Comparison of ENCODE assay signal across 8 cellular contexts in genomic region chr1:228081578-228082259, GRCh38. TPM values are rescaled to one million over a fixed set of nuclear protein-coding genes. Genes with fewer than 3 reads are reported as not detected.
A peak's percentile ranks its signal among the peaks of the same experiment; 100 is the strongest.
DNase-seq lines count a peak whose midpoint lies in the region; ATAC-seq and TF ChIP-seq lines count a peak whose summit lies in the region.

No MANE protein-coding gene starts in this region.

- TF ChIP-seq CTCF in BE2C (IDR thresholded peaks at IDR 0.05; ENCODE audit: low read depth, low read length) (no peak), foreskin keratinocyte (conservative IDR thresholded peaks at IDR 0.05) (no peak), prostate gland (IDR thresholded peaks at IDR 0.05) (no peak)

- H3K27me3 ChIP-seq in BE2C (no peaks in the 10 kb centered on the region), foreskin keratinocyte (no peaks in the 10 kb centered on the region), prostate gland (replicated peaks; ENCODE audit: insufficient read depth) (no peaks in the 10 kb centered on the region)

- ATAC-seq in GM18909 (IDR thresholded peaks at IDR 0.05; ENCODE audit: poor library complexity, unreplicated experiment) (peak; percentile 31), HG03159 (IDR thresholded peaks at IDR 0.05; ENCODE audit: unreplicated experiment) (peak; percentile 23), foreskin keratinocyte (peak; percentile 13), GM21381 (IDR thresholded peaks at IDR 0.05; ENCODE audit: unreplicated experiment) (no peak)

- intact Hi-C loops in activated CD4-positive, alpha-beta T cell treated with anti-CD3 and anti-CD28 coated beads, Interleukin-2, amount 10 ng/mL, durations not matched to agents 24 days and 14 days (cut with micrococcal nuclease): loop anchor here (1.0 to 10.0 kb wide), 9 partner anchors 22 to 1677 kb away; partner anchors contain the start of genes C1orf35, GUK1, JMJD4 and MRPL55
- intact Hi-C loops in prostate gland (cut with DNase I): loop anchor here (2.0 to 10.0 kb wide), 3 partner anchors 27 to 317 kb away; partner anchors contain the start of genes MRPL55 and WNT9A

- H3K4me1 ChIP-seq in BE2C (peaks cover 6% of the 10 kb centered on the region), foreskin keratinocyte (peaks cover 21% of the 10 kb centered on the region), prostate gland (replicated peaks) (peaks cover 25% of the 10 kb centered on the region)

- H3K9me3 Mint-ChIP-seq in activated CD4-positive, alpha-beta T cell treated with anti-CD3 and anti-CD28 coated beads, Interleukin-2, amount 10 ng/mL, durations not matched to agents 24 days and 14 days: no peaks in the 10 kb centered on the region

- H3K9me3 ChIP-seq in BE2C: no peaks in the 10 kb centered on the region
- H3K9me3 ChIP-seq in prostate gland: no peaks in the 10 kb centered on the region

- no peak for TF ChIP-seq POLR2A in prostate gland (IDR thresholded peaks at IDR 0.05)

- peaks cover 32% of the 10 kb centered on the region for H3K36me3 ChIP-seq in BE2C
- no peaks in the 10 kb centered on the region for H3K36me3 ChIP-seq in prostate gland

- peak overlapping the region; percentile 87 for H3K27ac Mint-ChIP-seq in activated CD4-positive, alpha-beta T cell treated with anti-CD3 and anti-CD28 coated beads, Interleukin-2, amount 10 ng/mL, durations not matched to agents 24 days and 14 days

- 7% methylated on average over 37 of the region's 37 CpGs for WGBS in prostate gland

- no peaks in the 10 kb centered on the region for H3K27me3 Mint-ChIP-seq in activated CD4-positive, alpha-beta T cell treated with anti-CD3 and anti-CD28 coated beads, Interleukin-2, amount 10 ng/mL, durations not matched to agents 24 days and 14 days

- H3K4me3 Mint-ChIP-seq in activated CD4-positive, alpha-beta T cell treated with anti-CD3 and anti-CD28 coated beads, Interleukin-2, amount 10 ng/mL, durations not matched to agents 24 days and 14 days: peak overlapping the region; percentile 97

- peaks cover 32% of the 10 kb centered on the region for H3K36me3 Mint-ChIP-seq in activated CD4-positive, alpha-beta T cell treated with anti-CD3 and anti-CD28 coated beads, Interleukin-2, amount 10 ng/mL, durations not matched to agents 24 days and 14 days (ENCODE audit: low read depth)

- DNase-seq in BE2C: no peak
- no peak for DNase-seq in activated CD4-positive, alpha-beta T cell treated with anti-CD3 and anti-CD28 coated beads, Interleukin-2, amount 10 ng/mL, durations not matched to agents 24 days and 14 days
- DNase-seq in foreskin keratinocyte: no peak
- DNase-seq in prostate gland (ENCODE audit: low spot score): no peak
- DNase-seq in cerebellum (ENCODE audit: low spot score): no peak

- H3K27ac ChIP-seq in foreskin keratinocyte (peak overlapping the region; percentile 67), prostate gland (peak overlapping the region; percentile 98 to 100)

- H3K4me3 ChIP-seq in BE2C (ENCODE audit: low read depth, low read length): peak overlapping the region; percentile 92
- H3K4me3 ChIP-seq in prostate gland: peak overlapping the region; percentile 95 to 100

- H3K4me1 Mint-ChIP-seq in activated CD4-positive, alpha-beta T cell treated with anti-CD3 and anti-CD28 coated beads, Interleukin-2, amount 10 ng/mL, durations not matched to agents 24 days and 14 days: peaks cover 35% of the 10 kb centered on the region

RNA-seq across cellular contexts. Expression of gene ARF1, which starts 0.8 kb away (rescaled TPM):
- 1,294 TPM for polyA plus RNA-seq in BE2C (2012; ENCODE audit: insufficient read depth, insufficient read length, low read depth)
- total RNA-seq in activated CD4-positive, alpha-beta T cell treated with anti-CD3 and anti-CD28 coated beads, Interleukin-2, amount 10 ng/mL, durations not matched to agents 24 days and 14 days: 388 and 395 TPM in 2 replicates
- total RNA-seq in foreskin keratinocyte (273 and 306 TPM in 2 replicates), prostate gland (100 to 1,000 TPM; 478 to 512 TPM), cerebellum (102 TPM)
- 384 and 386 TPM in 2 replicates for polyA plus RNA-seq in foreskin keratinocyte

RNA-seq across cellular contexts. Expression of gene C1orf35, which starts 21.4 kb away (rescaled TPM):
- 59.4 TPM for polyA plus RNA-seq in BE2C (2012; ENCODE audit: insufficient read depth, insufficient read length, low read depth)
- total RNA-seq in activated CD4-positive, alpha-beta T cell treated with anti-CD3 and anti-CD28 coated beads, Interleukin-2, amount 10 ng/mL, durations not matched to agents 24 days and 14 days: 27.5 and 33.0 TPM in 2 replicates
- total RNA-seq in foreskin keratinocyte (21.2 and 22.8 TPM in 2 replicates), prostate gland (10 to 100 TPM; 23.5 TPM), cerebellum (4.5 TPM)
- 32.8 and 34.0 TPM in 2 replicates for polyA plus RNA-seq in foreskin keratinocyte

RNA-seq across cellular contexts. Expression of gene MRPL55, which starts 27.4 kb away (rescaled TPM):
- 502 TPM for polyA plus RNA-seq in BE2C (2012; ENCODE audit: insufficient read depth, insufficient read length, low read depth)
- total RNA-seq in activated CD4-positive, alpha-beta T cell treated with anti-CD3 and anti-CD28 coated beads, Interleukin-2, amount 10 ng/mL, durations not matched to agents 24 days and 14 days: 55.2 and 62.2 TPM in 2 replicates
- total RNA-seq in foreskin keratinocyte (73.6 and 77.5 TPM in 2 replicates), prostate gland (100 to 1,000 TPM; 120 to 136 TPM), cerebellum (27.8 TPM)
- polyA plus RNA-seq in foreskin keratinocyte: 105 and 111 TPM in 2 replicates

RNA-seq across cellular contexts. Expression of gene GUK1, which starts 58.4 kb away (rescaled TPM):
- 1,564 TPM for polyA plus RNA-seq in BE2C (2012; ENCODE audit: insufficient read depth, insufficient read length, low read depth)
- 211 and 222 TPM in 2 replicates for total RNA-seq in activated CD4-positive, alpha-beta T cell treated with anti-CD3 and anti-CD28 coated beads, Interleukin-2, amount 10 ng/mL, durations not matched to agents 24 days and 14 days
- total RNA-seq in foreskin keratinocyte (424 and 441 TPM in 2 replicates), prostate gland (100 to 1,000 TPM; 250 to 458 TPM), cerebellum (94.1 TPM)
- polyA plus RNA-seq in foreskin keratinocyte: 603 and 671 TPM in 2 replicates
